ENCODE assay signal across 1 cellular context in genomic region chr17:66711936-66712335, GRCh38.
TF ChIP-seq lines count a peak whose summit lies in the region.

No MANE protein-coding gene starts in this region.

TF ChIP-seq in GM12878, 131 proteins besides CTCF, POLR2A, EP300 and RAD21 (continued from another document):
- TF ChIP-seq USF1 (IDR thresholded peaks at IDR 0.05; ENCODE audit: borderline replicate concordance, extremely low read length, insufficient read depth, low read depth, low read length) (no peak), SMARCA5 (IDR thresholded peaks at IDR 0.05) (no peak), ZNF687 (IDR thresholded peaks at IDR 0.05) (peak; percentile 89), ZBED1 (IDR thresholded peaks at IDR 0.05; ENCODE audit: borderline replicate concordance) (no peak), HDAC2 (IDR thresholded peaks at IDR 0.05) (no peak), TAF1 (IDR thresholded peaks at IDR 0.05; ENCODE audit: borderline replicate concordance, low read depth, low read length) (no peak), ELK1 (IDR thresholded peaks at IDR 0.05; ENCODE audit: low read depth, low read length) (no peak), IRF5 (IDR thresholded peaks at IDR 0.05; ENCODE audit: borderline replicate concordance) (no peak), MEF2B (IDR thresholded peaks at IDR 0.05; ENCODE audit: partially characterized antibody, poor library complexity, severe bottlenecking) (peak; percentile 34), SKIL (IDR thresholded peaks at IDR 0.05; ENCODE audit: low read depth, poor library complexity, severe bottlenecking) (no peak), PRDM15 (CRISPR knock-in tag; IDR thresholded peaks at IDR 0.05) (no peak), JUND (IDR thresholded peaks at IDR 0.05; ENCODE audit: low read depth, low read length) (no peak), NR2F1 (conservative IDR thresholded peaks at IDR 0.05) (no peak), RB1 (IDR thresholded peaks at IDR 0.05; ENCODE audit: borderline replicate concordance) (no peak), GABPA (IDR thresholded peaks at IDR 0.05; ENCODE audit: low read depth) (no peak), RELB (IDR thresholded peaks at IDR 0.05; ENCODE audit: low read depth) (peak; percentile 34; the same call in 1 of the 2 replicates), IKZF2 (IDR thresholded peaks at IDR 0.05) (peak in 1 of 2 experiments; percentile 60; a peak in 1 of 4 replicates), ATF7 (IDR thresholded peaks at IDR 0.05; ENCODE audit: low read depth) (no peak), RBBP5 (conservative IDR thresholded peaks at IDR 0.05) (no peak), MTA3 (IDR thresholded peaks at IDR 0.05; ENCODE audit: borderline replicate concordance, low read length) (no peak)
